Comparison of ENCODE assay signal across 22 cellular contexts in the genomic region with DNA sequence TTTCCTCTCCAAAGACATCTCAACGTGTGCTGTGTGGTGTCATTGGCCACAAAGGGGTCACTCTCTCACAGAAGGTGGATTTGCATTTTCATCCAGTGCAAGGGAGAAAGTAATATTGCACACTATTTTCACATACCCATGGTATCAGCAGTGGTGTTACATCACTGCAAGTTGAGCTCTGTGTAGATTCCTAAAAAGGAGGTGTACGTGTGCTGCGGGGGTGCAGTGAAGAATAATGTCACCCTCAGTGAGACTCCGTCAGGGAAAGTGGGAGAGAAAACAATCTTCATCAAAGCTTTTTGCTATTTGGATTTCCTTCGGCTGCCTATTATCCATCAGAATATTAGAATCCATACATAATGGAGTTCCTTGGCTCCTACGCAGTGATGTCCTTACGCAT.
A peak's percentile ranks its signal among the peaks of the same experiment; 100 is the strongest.
DNase-seq lines count a peak whose midpoint lies in the region; ATAC-seq, FAIRE-seq and TF ChIP-seq lines count a peak whose summit lies in the region.
"Had no signal": no experiment of that assay in that cellular context is flagged by ENCODE, and none has a peak within 500 bp of the region (broad histone marks: within the 10 kb centered on the region; RNA-seq: fewer than 3 reads in every experiment).

No MANE protein-coding gene starts in this region.

- POLR2A ChIA-PET in HEK293 (lab: Yijun Ruan, JAX): no interaction called here
- POLR2A ChIA-PET in H1 (lab: Charles Lee; ENCODE audit: partially characterized antibody): no interaction called here

- no peak overlapping the region for H4K12ac ChIP-seq in trophoblast cell (ENCODE audit: low read depth, low read length)

- H3K14ac ChIP-seq in H1 (ENCODE audit: insufficient read length) (no peak overlapping the region), trophoblast cell (ENCODE audit: low read length) (peak overlapping the region; percentile 75)

- no peak overlapping the region for H3K27ac ChIP-seq in HEK293 (ENCODE audit: extremely low read depth, low read depth, low read length)
- H3K27ac ChIP-seq in H1 (ENCODE audit: low read depth, low read length): no peak overlapping the region
- H3K27ac ChIP-seq in trophoblast cell (ENCODE audit: low read depth, low read length): no peak overlapping the region
- H3K27ac ChIP-seq: BLaER1, C4-2B had no signal

- CTCF ChIA-PET in HEK293 (lab: Yijun Ruan, JAX) (no interaction called here), H1 (lab: Charles Lee; ENCODE audit: partially characterized antibody) (interaction anchor here (0.6 to 1.4 kb wide), 2 partner anchors 25 to 51 kb away, joined by 3 read pairs; no protein-coding TSS in a partner anchor)

- H3K18ac ChIP-seq in H1 (ENCODE audit: extremely low read depth, low read length) (no peak overlapping the region; the same call in 1 of the 2 replicates), trophoblast cell (ENCODE audit: low read length) (peak overlapping the region; percentile 46)

- H3K9ac ChIP-seq in H1 (replicated peaks in 1 of 4; ENCODE audit: extremely low read depth in 1 of 4, low read depth in 3 of 4, low read length in 3 of 4) (no peak overlapping the region), trophoblast cell (ENCODE audit: low read length) (no peak overlapping the region)
- H3K9ac ChIP-seq: BLaER1 had no signal

- H3K79me1 ChIP-seq in H1 (ENCODE audit: low read depth, low read length) (no peaks in the 10 kb centered on the region), trophoblast cell (ENCODE audit: low read length) (peaks cover 13% of the 10 kb centered on the region)

- H2BK12ac ChIP-seq in H1 (ENCODE audit: low read depth, low read length): peak overlapping the region; percentile 76
- H2BK12ac ChIP-seq in trophoblast cell (ENCODE audit: low read length): peak overlapping the region; percentile 100

- H3K4ac ChIP-seq in H1 (replicated peaks; ENCODE audit: insufficient read length, low read depth, low read length) (no peak overlapping the region), trophoblast cell (ENCODE audit: low read depth, low read length) (peak overlapping the region; percentile 58)

- no peak overlapping the region for H2AK5ac ChIP-seq in H1 (ENCODE audit: low read depth, low read length)
- H2AK5ac ChIP-seq in trophoblast cell (ENCODE audit: low read length): peak overlapping the region; percentile 82

- no peak overlapping the region for H3K56ac ChIP-seq in H1 (replicated peaks; ENCODE audit: insufficient read length, low read depth, low read length)

- H2AFZ ChIP-seq in H1 (ENCODE audit: low read length) (no peak overlapping the region), trophoblast cell (ENCODE audit: insufficient read depth, low read length, poor library complexity) (no peak overlapping the region)

- H4K20me1 ChIP-seq in H1 (replicated peaks in 1 of 2; ENCODE audit: control insufficient read depth in 1 of 2, insufficient read depth in 2 of 2, low read length in 2 of 2): no peaks in the 10 kb centered on the region
- H4K20me1 ChIP-seq: BLaER1 had no signal

- no peak for TF ChIP-seq CTCF in HEK293 (tag by site-specific recombination; IDR thresholded peaks at IDR 0.05)
- no peak for TF ChIP-seq CTCF in H1 (IDR thresholded peaks at IDR 0.05; ENCODE audit: control extremely low read depth in 1 of 3, insufficient read depth in 1 of 3, low read depth in 1 of 3, low read length in 3 of 3)

- H3K23ac ChIP-seq in H1 (ENCODE audit: insufficient read length): no peak overlapping the region
- H3K23ac ChIP-seq in trophoblast cell (ENCODE audit: low read length): no peak overlapping the region

- H2BK120ac ChIP-seq in H1 (replicated peaks; ENCODE audit: low read depth, low read length): no peak overlapping the region
- peak overlapping the region; percentile 95 for H2BK120ac ChIP-seq in trophoblast cell (ENCODE audit: insufficient read depth, low read length, poor library complexity)

- no peaks in the 10 kb centered on the region; the same call in 1 of the 2 replicates for H3K23me2 ChIP-seq in H1 (ENCODE audit: low read depth, low read length)

- no peak for TF ChIP-seq RAD21 in H1 (IDR thresholded peaks at IDR 0.05 in 1 of 2, conservative IDR thresholded peaks at IDR 0.05 in 1 of 2; ENCODE audit: low read depth in 2 of 2, low read length in 2 of 2)

- no peak for TF ChIP-seq EP300 in H1 (IDR thresholded peaks at IDR 0.05; ENCODE audit: borderline replicate concordance in 1 of 2, low read depth in 2 of 2, low read length in 2 of 2)

- no peaks in the 10 kb centered on the region for H3K9me3 ChIP-seq in HEK293 (ENCODE audit: control insufficient read depth, insufficient read depth, low read depth, low read length)
- H3K9me3 ChIP-seq in H1 (ENCODE audit: insufficient read depth in 2 of 2, low read depth in 1 of 2, low read length in 1 of 2): no peaks in the 10 kb centered on the region
- no peaks in the 10 kb centered on the region for H3K9me3 ChIP-seq in trophoblast cell (ENCODE audit: insufficient read depth, low read depth, low read length)
- H3K9me3 ChIP-seq: BLaER1, Caco-2 had no signal

- 65% methylated on average over 7 of the region's 7 CpGs; no CpG with 5 or more reads in 1 of the 2 experiments for WGBS in H1 (ENCODE audit: extremely low coverage in 1 of 2, insufficient coverage in 1 of 2, insufficient read length in 1 of 2, insufficient replicate concordance in 2 of 2, low coverage in 1 of 2, low lambda C conversion rate in 2 of 2, missing lambda C conversion rate in 1 of 2), 2 experiments
- WGBS in trophoblast cell (ENCODE audit: extremely low coverage, insufficient coverage, insufficient read length): no CpG with 5 or more reads among the region's 7 CpGs

- H4K5ac ChIP-seq in H1 (ENCODE audit: insufficient read length, low read depth, low read length): no peak overlapping the region

- no peak overlapping the region for H4K91ac ChIP-seq in H1 (replicated peaks; ENCODE audit: insufficient read length, low read length)
- H4K91ac ChIP-seq in trophoblast cell (ENCODE audit: low read depth, low read length): peak overlapping the region; percentile 97

- H3K4me1 ChIP-seq in HEK293 (ENCODE audit: control insufficient read depth, insufficient read depth, low read length): peaks cover 22% of the 10 kb centered on the region
- peaks cover 0 to 33% (median 26%) of the 10 kb centered on the region in 4 experiments; a peak in 5 of 7 replicates for H3K4me1 ChIP-seq in H1 (replicated peaks in 1 of 4; ENCODE audit: control insufficient read depth in 3 of 4, insufficient read depth in 4 of 4, low read length in 3 of 4)
- H3K4me1 ChIP-seq in trophoblast cell (ENCODE audit: control insufficient read depth in 1 of 2, insufficient read depth in 2 of 2, low read length in 2 of 2): peaks cover 8 to 11% of the 10 kb centered on the region in 2 experiments
- H3K4me1 ChIP-seq: BLaER1 had no signal

- no peaks in the 10 kb centered on the region for H3K27me3 ChIP-seq in H1 (replicated peaks in 1 of 4; ENCODE audit: control insufficient read depth in 3 of 4, extremely low read depth in 1 of 4, insufficient read depth in 3 of 4, low read length in 3 of 4)
- no peaks in the 10 kb centered on the region for H3K27me3 ChIP-seq in trophoblast cell (ENCODE audit: insufficient read depth, low read length)
- H3K27me3 ChIP-seq: BLaER1 had no signal

- H2BK5ac ChIP-seq in H1 (ENCODE audit: low read depth, low read length) (no peak overlapping the region; the same call in 1 of the 2 replicates), trophoblast cell (ENCODE audit: low read depth, low read length, poor library complexity) (peak overlapping the region; percentile 75)

- no peak for DNase-seq in H1 (ENCODE audit: low read depth in 1 of 2, low spot score in 2 of 2)
- no peak for DNase-seq in trophoblast cell
- DNase-seq in urothelium cell line (ENCODE audit: low spot score): no peak
- DNase-seq in stimulated activated CD4-positive, alpha-beta T cell treated with anti-CD3 and anti-CD28 coated beads, Interleukin-4, amount 100 ng/mL, for 24 hours: no peak
- no peak for DNase-seq in GM03348 (ENCODE audit: low spot score)
- DNase-seq: Caco-2; CD4-positive, CD25-positive, alpha-beta regulatory T cell; CD8-positive, alpha-beta T cell; DMS153; DND-41; GOT3; H7; HFFc6 had no signal

- ATAC-seq in HG03432 (IDR thresholded peaks at IDR 0.05; ENCODE audit: unreplicated experiment) (no peak), GM21423 (IDR thresholded peaks at IDR 0.05; ENCODE audit: unreplicated experiment) (no peak)
- ATAC-seq: CD8-positive, alpha-beta T cell; GM12878; HCT116 had no signal

- no peak overlapping the region for H4K8ac ChIP-seq in H1 (ENCODE audit: extremely low read depth, insufficient read depth, low read length)
- peak overlapping the region; percentile 26 for H4K8ac ChIP-seq in trophoblast cell (ENCODE audit: low read depth, low read length)

- H3K79me2 ChIP-seq in H1 (ENCODE audit: control insufficient read depth in 1 of 2, insufficient read depth in 2 of 2, low read length in 2 of 2): no peaks in the 10 kb centered on the region
- H3K79me2 ChIP-seq in trophoblast cell (ENCODE audit: control insufficient read depth, insufficient read depth, low read length, poor library complexity): no peaks in the 10 kb centered on the region

- H3K4me3 ChIP-seq in HEK293 (ENCODE audit: low read depth, low read length) (no peak overlapping the region), H1 (ENCODE audit: extremely low read depth in 1 of 4, insufficient read depth in 2 of 4, low read depth in 3 of 4, low read length in 4 of 4) (no peak overlapping the region; a peak in 1 of 8 replicates), trophoblast cell (ENCODE audit: low read depth, low read length) (no peak overlapping the region)
- H3K4me3 ChIP-seq: BLaER1, GM12878 had no signal

- peak overlapping the region; percentile 33 to 60; a peak in 3 of 4 replicates for H3K4me2 ChIP-seq in H1 (ENCODE audit: insufficient read depth in 1 of 2, low read depth in 2 of 2, low read length in 2 of 2)
- no peak overlapping the region for H3K4me2 ChIP-seq in trophoblast cell (ENCODE audit: low read length)
- H3K4me2 ChIP-seq: BLaER1 had no signal

- H2BK20ac ChIP-seq in H1 (ENCODE audit: low read length): no peak overlapping the region

- no peaks in the 10 kb centered on the region for H3K36me3 ChIP-seq in HEK293 (ENCODE audit: control insufficient read depth in 2 of 2, insufficient read depth in 1 of 2, low read length in 2 of 2)
- H3K36me3 ChIP-seq in H1 (ENCODE audit: control insufficient read depth in 2 of 4, insufficient read depth in 4 of 4, low read length in 3 of 4): no peaks in the 10 kb centered on the region
- no peaks in the 10 kb centered on the region for H3K36me3 ChIP-seq in trophoblast cell (ENCODE audit: control insufficient read depth in 1 of 2, insufficient read depth in 2 of 2, low read length in 2 of 2)
- H3K36me3 ChIP-seq: BLaER1 had no signal

- no peak for TF ChIP-seq POLR2A in H1 (IDR thresholded peaks at IDR 0.05; ENCODE audit: control extremely low read depth in 1 of 2, low read depth in 2 of 2, low read length in 2 of 2)

- FAIRE-seq in H1 (lab: Jason Lieb, UNC): no peak
- peak; percentile 17 for FAIRE-seq in urothelium cell line (lab: Jason Lieb, UNC)
- FAIRE-seq: G401.6, GM12878, GM19239 had no signal

- no peak overlapping the region for H2BK15ac ChIP-seq in H1 (ENCODE audit: low read length)

TF ChIP-seq in HEK293, 187 proteins besides CTCF, POLR2A, EP300 and RAD21 (continues in another document):
- TF ChIP-seq ZNF585B (tag by site-specific recombination; IDR thresholded peaks at IDR 0.05) (no peak), PRDM1 (tag by site-specific recombination; IDR thresholded peaks at IDR 0.05) (peak; percentile 61)
